29 cellular contexts compared by ENCODE assay signal in the genomic region with DNA sequence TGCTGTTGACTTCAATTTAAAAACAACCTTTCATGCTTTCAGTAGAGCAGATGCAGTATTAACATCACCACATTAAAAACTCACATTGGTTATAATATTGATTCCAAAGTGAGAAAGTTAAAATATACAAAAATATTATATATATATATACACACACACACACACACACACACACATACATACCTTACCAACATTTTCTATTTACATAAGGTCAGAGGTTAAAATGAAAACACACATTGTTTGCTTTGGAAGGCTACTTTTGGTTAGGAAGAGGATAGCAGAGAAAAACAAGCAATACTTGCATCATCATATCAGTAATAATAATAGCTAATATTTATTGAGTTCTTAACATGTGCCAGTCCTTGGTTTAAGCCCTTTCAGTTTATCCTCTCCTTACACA.
"Had no signal": no experiment of that assay in that cellular context is flagged by ENCODE, and none has a peak within 500 bp of the region (broad histone marks: within the 10 kb centered on the region; RNA-seq: fewer than 3 reads in every experiment).

No MANE protein-coding gene starts in this region.

- H3K27ac Mint-ChIP-seq: dendritic cell treated with granulocyte-macrophage colony-stimulating factor and Interleukin-4, amounts not matched to agents 40 ng/mL and 50 ng/mL, for 4 days; effector memory CD8-positive, alpha-beta T cell; endodermal cell had no signal

- H3K27me3 Mint-ChIP-seq: dendritic cell treated with granulocyte-macrophage colony-stimulating factor and Interleukin-4, amounts not matched to agents 40 ng/mL and 50 ng/mL, for 4 days; effector memory CD8-positive, alpha-beta T cell had no signal

- H3K27me3 ChIP-seq: colonic mucosa, esophagus muscularis mucosa, esophagus squamous epithelium, foreskin keratinocyte, gastrocnemius medialis, gastroesophageal sphincter, heart left ventricle, heart right ventricle, hepatocyte had no signal

- H3K27ac ChIP-seq: colonic mucosa, coronary artery, dorsolateral prefrontal cortex, epithelial cell of prostate, esophagus muscularis mucosa, esophagus squamous epithelium, foreskin keratinocyte, gastrocnemius medialis, gastroesophageal sphincter, heart left ventricle, heart right ventricle, hepatocyte had no signal

- H3K36me3 ChIP-seq: colonic mucosa, esophagus muscularis mucosa, esophagus squamous epithelium, gastrocnemius medialis, gastroesophageal sphincter, heart left ventricle, heart right ventricle had no signal

- H3K4me1 ChIP-seq: colonic mucosa, esophagus muscularis mucosa, esophagus squamous epithelium, foreskin keratinocyte, gastrocnemius medialis, gastroesophageal sphincter, heart left ventricle, heart right ventricle had no signal

- H3K9me3 ChIP-seq: colonic mucosa, esophagus muscularis mucosa, esophagus squamous epithelium, gastrocnemius medialis, gastroesophageal sphincter had no signal

- H2AFZ ChIP-seq: hepatocyte had no signal

- DNase-seq: colonic mucosa; cortex of kidney; dermis blood vessel endothelial cell; dorsolateral prefrontal cortex; effector CD4-positive, alpha-beta T cell; effector CD8-positive, alpha-beta T cell; effector memory CD4-positive, alpha-beta T cell; effector memory CD8-positive, alpha-beta T cell; endodermal cell; erythroblast; esophagus squamous epithelium; foreskin fibroblast; foreskin keratinocyte; foreskin melanocyte; gastrocnemius medialis; glutamatergic neuron; head of caudate nucleus; heart left ventricle; heart right ventricle had no signal

- H3K4me1 Mint-ChIP-seq: endodermal cell had no signal

- H3K4me2 ChIP-seq: hepatocyte had no signal

- ATAC-seq: effector memory CD8-positive, alpha-beta T cell; esophagus mucosa; foreskin keratinocyte; gastrocnemius medialis; gastroesophageal sphincter; heart left ventricle; heart right ventricle had no signal

- H3K9me3 Mint-ChIP-seq: effector memory CD8-positive, alpha-beta T cell had no signal

- FAIRE-seq: endometrium, endothelial cell of umbilical vein, frontal cortex had no signal

- H3K4me3 ChIP-seq: colonic mucosa, coronary artery, dorsolateral prefrontal cortex, esophagus muscularis mucosa, esophagus squamous epithelium, gastrocnemius medialis, gastroesophageal sphincter, heart left ventricle, heart right ventricle, hepatocyte had no signal

- H3K4me3 Mint-ChIP-seq: dendritic cell treated with granulocyte-macrophage colony-stimulating factor and Interleukin-4, amounts not matched to agents 40 ng/mL and 50 ng/mL, for 4 days; effector memory CD8-positive, alpha-beta T cell; endodermal cell had no signal

- H3K79me2 ChIP-seq: hepatocyte had no signal
